In the genomic region with DNA sequence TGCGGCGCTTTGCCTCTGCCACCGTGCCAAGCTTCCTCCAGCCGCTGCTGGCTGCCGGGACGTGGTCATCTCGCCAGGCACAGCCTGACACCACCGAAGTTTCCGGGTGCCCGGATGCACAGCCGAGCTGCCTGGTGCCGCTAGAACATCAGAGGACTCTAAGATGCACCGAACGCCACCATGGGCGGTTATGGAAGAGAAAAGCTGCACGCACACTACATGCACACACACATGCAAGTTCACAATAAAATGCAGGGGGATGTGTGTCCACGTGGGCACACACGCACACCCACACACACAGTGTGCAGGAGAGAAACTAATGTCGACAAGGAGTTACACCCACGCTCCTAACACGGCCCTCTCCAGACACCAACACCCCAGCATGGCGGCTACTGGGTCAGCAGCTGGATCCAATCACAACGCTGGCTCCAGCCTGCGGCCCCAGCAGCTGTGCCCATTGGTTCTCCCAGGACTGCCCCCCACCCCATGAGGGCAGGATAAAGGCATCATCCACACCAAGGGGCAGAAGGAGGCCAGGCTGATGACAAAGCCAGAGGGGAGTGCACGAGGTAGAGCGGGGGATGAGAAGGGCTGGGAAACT, we compare ENCODE assay signal across 14 cellular contexts.
DNase-seq lines count a peak whose midpoint lies in the region; ATAC-seq, FAIRE-seq and TF ChIP-seq lines count a peak whose summit lies in the region.
"Had no signal": no experiment of that assay in that cellular context is flagged by ENCODE, and none has a peak within 500 bp of the region (broad histone marks: within the 10 kb centered on the region; RNA-seq: fewer than 3 reads in every experiment).

No MANE protein-coding gene starts in this region.

- H3K79me2 ChIP-seq in keratinocyte (ENCODE audit: control insufficient read depth, insufficient read depth, low read length) = peaks cover 88% of the 10 kb centered on the region

- no peak for TF ChIP-seq CTCF in keratinocyte (optimal IDR thresholded peaks at IDR 0.05 in 1 of 3, IDR thresholded peaks at IDR 0.05 in 1 of 3, conservative IDR thresholded peaks at IDR 0.05 in 1 of 3; ENCODE audit: extremely low read depth in 1 of 3, insufficient read depth in 2 of 3, low read length in 3 of 3)

- peaks cover 3% of the 10 kb centered on the region for H4K20me1 ChIP-seq in keratinocyte (ENCODE audit: control insufficient read depth, extremely low read depth, insufficient read depth, low read length)

- H3K9ac ChIP-seq in keratinocyte (ENCODE audit: control insufficient read depth, extremely low read depth, insufficient read depth, low read length) = peak overlapping the region; percentile 58

- peaks cover 2% of the 10 kb centered on the region for H3K9me1 ChIP-seq in keratinocyte (ENCODE audit: control insufficient read depth, extremely low read depth, insufficient read depth, low read length)

- ATAC-seq in stimulated activated naive B cell treated with anti-CD40 and anti-IgM and Interleukin-4, amounts not matched to agents 10 μg/mL and 1 μg/mL and 100 μg/mL, for 72 hours (replicated peaks) = no peak
- ATAC-seq: PC-3 had no signal

- no peaks in the 10 kb centered on the region for H3K27me3 Mint-ChIP-seq in activated naive CD4-positive, alpha-beta T cell treated with anti-CD3 and anti-CD28 coated beads for 36 hours (ENCODE audit: low read depth)
- peaks cover 0 to 3% of the 10 kb centered on the region in 2 donors for H3K27me3 Mint-ChIP-seq in stimulated activated naive B cell treated with anti-CD40 and anti-IgM and Interleukin-4, amounts not matched to agents 10 μg/mL and 1 μg/mL and 100 μg/mL, for 72 hours
- H3K27me3 Mint-ChIP-seq: IgD-negative memory B cell had no signal

- CTCF ChIA-PET in activated naive CD4-positive, alpha-beta T cell treated with anti-CD3 and anti-CD28 coated beads for 36 hours (lab: Charles Lee) = interaction anchor here (1.0 to 2.7 kb wide), 16 partner anchors 9 to 78 kb away, joined by 3 to 20 read pairs (median 5); no protein-coding TSS in a partner anchor

- peak overlapping the region in 2 of 3 experiments; percentile 43 to 56 for H3K4me3 ChIP-seq in keratinocyte (ENCODE audit: control insufficient read depth in 2 of 3, extremely low read depth in 1 of 3, insufficient read depth in 2 of 3, low read depth in 1 of 3, low read length in 3 of 3)
- H3K4me3 ChIP-seq: adrenal gland, sigmoid colon had no signal

- intact Hi-C loops in activated naive CD4-positive, alpha-beta T cell treated with anti-CD3 and anti-CD28 coated beads for 36 hours (cut with micrococcal nuclease) = loop anchor here (5.0 to 10.0 kb wide), 3 partner anchors 296 to 1734 kb away; a partner anchor contains a TSS

- peaks cover 41% of the 10 kb centered on the region for H3K36me3 Mint-ChIP-seq in activated naive CD4-positive, alpha-beta T cell treated with anti-CD3 and anti-CD28 coated beads for 36 hours (ENCODE audit: low read depth)
- H3K36me3 Mint-ChIP-seq in stimulated activated naive B cell treated with anti-CD40 and anti-IgM and Interleukin-4, amounts not matched to agents 10 μg/mL and 1 μg/mL and 100 μg/mL, for 72 hours = no peaks in the 10 kb centered on the region
- H3K36me3 Mint-ChIP-seq: IgD-negative memory B cell had no signal

- peak overlapping the region; percentile 27 for H2AFZ ChIP-seq in keratinocyte (ENCODE audit: control insufficient read depth, low read length)

- H3K27me3 ChIP-seq in keratinocyte (ENCODE audit: control insufficient read depth, extremely low read depth, insufficient read depth, low read length) = no peaks in the 10 kb centered on the region
- H3K27me3 ChIP-seq: adrenal gland, sigmoid colon had no signal

- FAIRE-seq in keratinocyte (lab: Jason Lieb, UNC) = no peak
- FAIRE-seq: endothelial cell of umbilical vein had no signal

- H3K36me3 ChIP-seq in keratinocyte (ENCODE audit: control insufficient read depth in 2 of 2, extremely low read depth in 1 of 2, insufficient read depth in 2 of 2, low read length in 2 of 2) = peaks cover 0 to 4% of the 10 kb centered on the region in 2 experiments
- H3K36me3 ChIP-seq: adrenal gland, sigmoid colon had no signal

- DNase-seq in stimulated activated CD4-positive, alpha-beta T cell treated with anti-CD3 and anti-CD28 coated beads, Interleukin-2, amount 100 ng/mL, for 4 hours (ENCODE audit: low read depth) = peak; percentile 36
- no peak for DNase-seq in stimulated activated CD4-positive, alpha-beta T cell treated with anti-CD3 and anti-CD28 coated beads, Interleukin-2, amount 100 ng/mL, for 48 hours
- peak; percentile 64 for DNase-seq in activated naive CD4-positive, alpha-beta T cell treated with anti-CD3 and anti-CD28 coated beads for 36 hours
- DNase-seq in keratinocyte (ENCODE audit: low read depth, low spot score) = no peak
- DNase-seq in NCI-H2196 (lab: John Stamatoyannopoulos, UW; ENCODE audit: unreplicated experiment) = no peak
- DNase-seq in stimulated activated naive B cell treated with anti-CD40 and anti-IgM and Interleukin-4, amounts not matched to agents 10 μg/mL and 1 μg/mL and 100 μg/mL, for 72 hours = no peak
- no peak for DNase-seq in NCI-H1694 treated with DMSO at 0.1 percent for 48 hours (lab: John Stamatoyannopoulos, UW)
- no peak for DNase-seq in kidney glomerular epithelial cell (lab: John Stamatoyannopoulos, UW)
- DNase-seq: adrenal gland, NCI-H2081, PC-3, sigmoid colon had no signal

- H3K9me3 Mint-ChIP-seq in activated naive CD4-positive, alpha-beta T cell treated with anti-CD3 and anti-CD28 coated beads for 36 hours = no peaks in the 10 kb centered on the region
- H3K9me3 Mint-ChIP-seq in stimulated activated naive B cell treated with anti-CD40 and anti-IgM and Interleukin-4, amounts not matched to agents 10 μg/mL and 1 μg/mL and 100 μg/mL, for 72 hours = peaks cover 0 to 1% of the 10 kb centered on the region in 2 donors

- peaks cover 25% of the 10 kb centered on the region for H3K4me1 ChIP-seq in keratinocyte (ENCODE audit: control insufficient read depth, extremely low read depth, insufficient read depth, low read length)

- H3K9me3 ChIP-seq in keratinocyte (ENCODE audit: control insufficient read depth, low read depth, low read length) = no peaks in the 10 kb centered on the region
- H3K9me3 ChIP-seq: adrenal gland, sigmoid colon had no signal

- peak overlapping the region; percentile 77 for H3K4me3 Mint-ChIP-seq in activated naive CD4-positive, alpha-beta T cell treated with anti-CD3 and anti-CD28 coated beads for 36 hours
- H3K4me3 Mint-ChIP-seq in stimulated activated naive B cell treated with anti-CD40 and anti-IgM and Interleukin-4, amounts not matched to agents 10 μg/mL and 1 μg/mL and 100 μg/mL, for 72 hours = no peak overlapping the region

- H3K27ac ChIP-seq in keratinocyte (ENCODE audit: control insufficient read depth, insufficient read depth, low read length) = peak overlapping the region; percentile 43
- H3K27ac ChIP-seq: adrenal gland, sigmoid colon had no signal

- H3K4me1 Mint-ChIP-seq in activated naive CD4-positive, alpha-beta T cell treated with anti-CD3 and anti-CD28 coated beads for 36 hours (ENCODE audit: low read depth) = peaks cover 81% of the 10 kb centered on the region
- no peaks in the 10 kb centered on the region for H3K4me1 Mint-ChIP-seq in stimulated activated naive B cell treated with anti-CD40 and anti-IgM and Interleukin-4, amounts not matched to agents 10 μg/mL and 1 μg/mL and 100 μg/mL, for 72 hours

- H3K4me2 ChIP-seq in keratinocyte (ENCODE audit: control insufficient read depth, extremely low read depth, insufficient read depth, low read depth, low read length) = peak overlapping the region; percentile 75

- H3K27ac Mint-ChIP-seq in activated naive CD4-positive, alpha-beta T cell treated with anti-CD3 and anti-CD28 coated beads for 36 hours = peak overlapping the region; percentile 95
- H3K27ac Mint-ChIP-seq in stimulated activated naive B cell treated with anti-CD40 and anti-IgM and Interleukin-4, amounts not matched to agents 10 μg/mL and 1 μg/mL and 100 μg/mL, for 72 hours = no peak overlapping the region

- dilution Hi-C loops in keratinocyte (cut with MboI; ENCODE audit: extremely low pct_ligation_motif_present, low sequenced_read_pairs) = no loop called here

Comparison
In these comparisons a context has a peak if more than half of its experiments do, and no peak if none do; other contexts are left out.
1. DNase-seq: peak in stimulated activated CD4-positive, alpha-beta T cell treated with anti-CD3 and anti-CD28 coated beads, Interleukin-2, amount 100 ng/mL, for 4 hours (single experiment) and activated naive CD4-positive, alpha-beta T cell treated with anti-CD3 and anti-CD28 coated beads for 36 hours (single experiment); none in stimulated activated CD4-positive, alpha-beta T cell treated with anti-CD3 and anti-CD28 coated beads, Interleukin-2, amount 100 ng/mL, for 48 hours (0 of 2), keratinocyte (single experiment), NCI-H2196 (single experiment), stimulated activated naive B cell treated with anti-CD40 and anti-IgM and Interleukin-4, amounts not matched to agents 10 μg/mL and 1 μg/mL and 100 μg/mL, for 72 hours (single experiment), NCI-H1694 treated with DMSO at 0.1 percent for 48 hours (single experiment) and kidney glomerular epithelial cell (single experiment).